ENCODE assay signal across 3 cellular contexts in genomic region chr20:63289311-63290135, GRCh38.
TF ChIP-seq lines count a peak whose summit lies in the region.

No MANE protein-coding gene starts in this region.

TF ChIP-seq in HepG2, 621 proteins besides CTCF, POLR2A, EP300 and RAD21 (continues in another document):
- TF ChIP-seq ZNF546 (CRISPR knock-in tag; conservative IDR thresholded peaks at IDR 0.05) (0 out of 2 replicates have a peak, but pooled peaks have one; percentile 8), ZNF768 (CRISPR knock-in tag; IDR thresholded peaks at IDR 0.05) (0 out of 2 replicates have a peak, but pooled peaks have one; percentile 6), FOXP4 (CRISPR knock-in tag; IDR thresholded peaks at IDR 0.05) (no peak), ZNF672 (CRISPR knock-in tag; IDR thresholded peaks at IDR 0.05) (no peak), RBM22 (optimal IDR thresholded peaks at IDR 0.05; ENCODE audit: low read length) (no peak), ZNF713 (CRISPR knock-in tag; IDR thresholded peaks at IDR 0.05) (no peak), ZNF766 (CRISPR knock-in tag; IDR thresholded peaks at IDR 0.05; ENCODE audit: borderline replicate concordance) (no peak), CSRNP1 (CRISPR knock-in tag; IDR thresholded peaks at IDR 0.05) (no peak), AKAP8 (CRISPR knock-in tag; IDR thresholded peaks at IDR 0.05) (no peak), FOXA3 (CRISPR knock-in tag; IDR thresholded peaks at IDR 0.05) (no peak), ZC3H13 (CRISPR knock-in tag; IDR thresholded peaks at IDR 0.05) (peak; percentile 63), PTBP1 (IDR thresholded peaks at IDR 0.05; ENCODE audit: low read depth, low read length, poor library complexity, severe bottlenecking) (no peak), ZNF251 (CRISPR knock-in tag; IDR thresholded peaks at IDR 0.05) (0 out of 2 replicates have a peak, but pooled peaks have one; percentile 30), ZNF747 (CRISPR knock-in tag; IDR thresholded peaks at IDR 0.05; ENCODE audit: borderline replicate concordance) (peak; percentile 40; the same call in 1 of the 2 replicates), AGO2 (optimal IDR thresholded peaks at IDR 0.05; ENCODE audit: low read depth, low read length) (peak; percentile 60), ZNF629 (CRISPR knock-in tag; conservative IDR thresholded peaks at IDR 0.05) (no peak), ZNF30 (CRISPR knock-in tag; IDR thresholded peaks at IDR 0.05) (no peak), ZNF275 (CRISPR knock-in tag; IDR thresholded peaks at IDR 0.05; ENCODE audit: borderline replicate concordance) (no peak), EED (CRISPR knock-in tag; IDR thresholded peaks at IDR 0.05) (0 out of 2 replicates have a peak, but pooled peaks have one; percentile 47), TBX2 (CRISPR knock-in tag; IDR thresholded peaks at IDR 0.05; ENCODE audit: borderline replicate concordance) (peak; percentile 33; the same call in 1 of the 2 replicates)

TF ChIP-seq in HEK293, 187 proteins besides CTCF, POLR2A, EP300 and RAD21:
- TF ChIP-seq HOXC10 (CRISPR knock-in tag; IDR thresholded peaks at IDR 0.05): no peak
- no peak for TF ChIP-seq ZNF843 (tag by site-specific recombination; IDR thresholded peaks at IDR 0.05)
- no peak for TF ChIP-seq ZSCAN5A (tag by site-specific recombination; IDR thresholded peaks at IDR 0.05)
- TF ChIP-seq ZNF311 (tag by site-specific recombination; IDR thresholded peaks at IDR 0.05; ENCODE audit: borderline replicate concordance): no peak
- TF ChIP-seq ZNF426 (tag by site-specific recombination; IDR thresholded peaks at IDR 0.05): no peak
- TF ChIP-seq ZIC2 (tag by site-specific recombination; IDR thresholded peaks at IDR 0.05): peak; percentile 9; the same call in 1 of the 2 replicates
- TF ChIP-seq ZNF394 (tag by site-specific recombination; IDR thresholded peaks at IDR 0.05; ENCODE audit: borderline replicate concordance): no peak

TF ChIP-seq in K562, 482 proteins besides CTCF, POLR2A, EP300 and RAD21:
- no peak for TF ChIP-seq KLF13 (tag; IDR thresholded peaks at IDR 0.05; ENCODE audit: borderline replicate concordance, low read depth)
- 0 out of 2 replicates have a peak, but pooled peaks have one; percentile 24 for TF ChIP-seq RBFOX2 (IDR thresholded peaks at IDR 0.05; ENCODE audit: low read depth, low read length)
- TF ChIP-seq ZEB2 (IDR thresholded peaks at IDR 0.05): no peak
- TF ChIP-seq MTA3 (IDR thresholded peaks at IDR 0.05; ENCODE audit: borderline replicate concordance): peak; percentile 32; the same call in 1 of the 2 replicates
- peak; percentile 22; the same call in 1 of the 2 replicates for TF ChIP-seq SUPT5H (IDR thresholded peaks at IDR 0.05)
- peak; percentile 21 for TF ChIP-seq POLR2G (IDR thresholded peaks at IDR 0.05; ENCODE audit: low read depth, low read length)
- TF ChIP-seq POLR2AphosphoS2 (IDR thresholded peaks at IDR 0.05; ENCODE audit: low read length): 0 out of 2 replicates have a peak, but pooled peaks have one; percentile 14
